In the genomic region with DNA sequence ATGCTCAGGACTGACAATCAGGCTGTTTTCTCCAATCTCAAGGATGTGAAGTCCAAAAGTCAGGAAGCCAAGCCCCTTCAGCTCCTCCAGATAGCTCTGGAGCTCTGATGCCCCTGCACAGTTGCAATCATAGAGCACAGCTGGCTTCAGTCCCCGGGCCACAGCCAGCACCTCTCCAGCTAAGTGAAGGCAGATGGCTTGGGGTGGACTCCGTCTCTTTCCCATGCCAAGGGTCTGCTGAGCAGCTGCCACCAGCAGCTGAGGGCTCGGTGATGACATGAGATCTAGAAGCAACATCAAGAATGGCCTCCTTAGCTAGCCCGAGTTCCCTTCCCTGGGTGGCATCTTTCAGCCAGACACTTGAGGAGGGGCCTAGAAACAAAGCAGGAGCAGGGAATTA, we compare ENCODE assay signal across 1 cellular context.
TF ChIP-seq lines count a peak whose summit lies in the region.

No MANE protein-coding gene starts in this region.

TF ChIP-seq in H1, 55 proteins besides CTCF, POLR2A, EP300 and RAD21:
- no peak for TF ChIP-seq KDM5A (IDR thresholded peaks at IDR 0.05; ENCODE audit: low read length)
- no peak for TF ChIP-seq SRF (IDR thresholded peaks at IDR 0.05; ENCODE audit: low read depth, low read length)
- no peak for TF ChIP-seq KDM4A (IDR thresholded peaks at IDR 0.05; ENCODE audit: low read depth, low read length, severe bottlenecking)
- TF ChIP-seq POU5F1 (IDR thresholded peaks at IDR 0.05; ENCODE audit: low read depth, low read length) = no peak
- no peak for TF ChIP-seq SIN3A (conservative IDR thresholded peaks at IDR 0.05 in 1 of 2, IDR thresholded peaks at IDR 0.05 in 1 of 2; ENCODE audit: low read depth in 1 of 2, low read length in 2 of 2)
- no peak for TF ChIP-seq BACH1 (IDR thresholded peaks at IDR 0.05; ENCODE audit: low read length)
- no peak for TF ChIP-seq TAF7 (optimal IDR thresholded peaks at IDR 0.05; ENCODE audit: borderline replicate concordance, low read depth, low read length)
- no peak for TF ChIP-seq CREB1 (IDR thresholded peaks at IDR 0.05)
- TF ChIP-seq FOSL1 (IDR thresholded peaks at IDR 0.05; ENCODE audit: insufficient read depth, low read depth, low read length) = no peak
- TF ChIP-seq NRF1 (IDR thresholded peaks at IDR 0.05; ENCODE audit: low read depth, low read length) = no peak
- TF ChIP-seq GABPA (IDR thresholded peaks at IDR 0.05; ENCODE audit: borderline replicate concordance, insufficient read depth, low read length) = no peak
- TF ChIP-seq TAF1 (IDR thresholded peaks at IDR 0.05; ENCODE audit: low read depth, low read length) = no peak
- TF ChIP-seq RXRA (IDR thresholded peaks at IDR 0.05; ENCODE audit: insufficient read depth, low read depth, low read length) = no peak
